In the genomic region with DNA sequence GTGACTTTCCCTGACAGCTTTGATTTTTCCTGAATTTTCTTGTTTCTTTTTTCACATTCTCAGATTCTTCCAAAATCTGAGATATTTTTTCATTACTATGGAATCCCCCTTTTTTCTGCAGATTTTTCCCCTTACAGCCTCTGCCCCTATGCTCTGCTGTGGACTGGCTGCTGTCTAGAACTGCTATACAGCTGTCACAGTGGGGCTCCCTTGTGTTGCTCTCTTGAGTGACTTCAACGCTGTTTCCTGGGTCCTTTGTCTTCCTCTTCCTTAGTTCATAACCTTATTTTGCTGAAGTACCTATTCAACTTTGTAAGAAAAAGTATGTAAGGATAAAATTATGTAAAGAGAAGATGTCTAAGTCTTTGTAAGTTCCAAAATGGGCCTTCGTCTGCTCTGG, we compare ENCODE assay signal across 1 cellular context.
TF ChIP-seq lines count a peak whose summit lies in the region.

No MANE protein-coding gene starts in this region.

TF ChIP-seq in GM23338, 12 proteins besides CTCF, POLR2A, EP300 and RAD21 (continued from another document):
- TF ChIP-seq, protein P1, sequence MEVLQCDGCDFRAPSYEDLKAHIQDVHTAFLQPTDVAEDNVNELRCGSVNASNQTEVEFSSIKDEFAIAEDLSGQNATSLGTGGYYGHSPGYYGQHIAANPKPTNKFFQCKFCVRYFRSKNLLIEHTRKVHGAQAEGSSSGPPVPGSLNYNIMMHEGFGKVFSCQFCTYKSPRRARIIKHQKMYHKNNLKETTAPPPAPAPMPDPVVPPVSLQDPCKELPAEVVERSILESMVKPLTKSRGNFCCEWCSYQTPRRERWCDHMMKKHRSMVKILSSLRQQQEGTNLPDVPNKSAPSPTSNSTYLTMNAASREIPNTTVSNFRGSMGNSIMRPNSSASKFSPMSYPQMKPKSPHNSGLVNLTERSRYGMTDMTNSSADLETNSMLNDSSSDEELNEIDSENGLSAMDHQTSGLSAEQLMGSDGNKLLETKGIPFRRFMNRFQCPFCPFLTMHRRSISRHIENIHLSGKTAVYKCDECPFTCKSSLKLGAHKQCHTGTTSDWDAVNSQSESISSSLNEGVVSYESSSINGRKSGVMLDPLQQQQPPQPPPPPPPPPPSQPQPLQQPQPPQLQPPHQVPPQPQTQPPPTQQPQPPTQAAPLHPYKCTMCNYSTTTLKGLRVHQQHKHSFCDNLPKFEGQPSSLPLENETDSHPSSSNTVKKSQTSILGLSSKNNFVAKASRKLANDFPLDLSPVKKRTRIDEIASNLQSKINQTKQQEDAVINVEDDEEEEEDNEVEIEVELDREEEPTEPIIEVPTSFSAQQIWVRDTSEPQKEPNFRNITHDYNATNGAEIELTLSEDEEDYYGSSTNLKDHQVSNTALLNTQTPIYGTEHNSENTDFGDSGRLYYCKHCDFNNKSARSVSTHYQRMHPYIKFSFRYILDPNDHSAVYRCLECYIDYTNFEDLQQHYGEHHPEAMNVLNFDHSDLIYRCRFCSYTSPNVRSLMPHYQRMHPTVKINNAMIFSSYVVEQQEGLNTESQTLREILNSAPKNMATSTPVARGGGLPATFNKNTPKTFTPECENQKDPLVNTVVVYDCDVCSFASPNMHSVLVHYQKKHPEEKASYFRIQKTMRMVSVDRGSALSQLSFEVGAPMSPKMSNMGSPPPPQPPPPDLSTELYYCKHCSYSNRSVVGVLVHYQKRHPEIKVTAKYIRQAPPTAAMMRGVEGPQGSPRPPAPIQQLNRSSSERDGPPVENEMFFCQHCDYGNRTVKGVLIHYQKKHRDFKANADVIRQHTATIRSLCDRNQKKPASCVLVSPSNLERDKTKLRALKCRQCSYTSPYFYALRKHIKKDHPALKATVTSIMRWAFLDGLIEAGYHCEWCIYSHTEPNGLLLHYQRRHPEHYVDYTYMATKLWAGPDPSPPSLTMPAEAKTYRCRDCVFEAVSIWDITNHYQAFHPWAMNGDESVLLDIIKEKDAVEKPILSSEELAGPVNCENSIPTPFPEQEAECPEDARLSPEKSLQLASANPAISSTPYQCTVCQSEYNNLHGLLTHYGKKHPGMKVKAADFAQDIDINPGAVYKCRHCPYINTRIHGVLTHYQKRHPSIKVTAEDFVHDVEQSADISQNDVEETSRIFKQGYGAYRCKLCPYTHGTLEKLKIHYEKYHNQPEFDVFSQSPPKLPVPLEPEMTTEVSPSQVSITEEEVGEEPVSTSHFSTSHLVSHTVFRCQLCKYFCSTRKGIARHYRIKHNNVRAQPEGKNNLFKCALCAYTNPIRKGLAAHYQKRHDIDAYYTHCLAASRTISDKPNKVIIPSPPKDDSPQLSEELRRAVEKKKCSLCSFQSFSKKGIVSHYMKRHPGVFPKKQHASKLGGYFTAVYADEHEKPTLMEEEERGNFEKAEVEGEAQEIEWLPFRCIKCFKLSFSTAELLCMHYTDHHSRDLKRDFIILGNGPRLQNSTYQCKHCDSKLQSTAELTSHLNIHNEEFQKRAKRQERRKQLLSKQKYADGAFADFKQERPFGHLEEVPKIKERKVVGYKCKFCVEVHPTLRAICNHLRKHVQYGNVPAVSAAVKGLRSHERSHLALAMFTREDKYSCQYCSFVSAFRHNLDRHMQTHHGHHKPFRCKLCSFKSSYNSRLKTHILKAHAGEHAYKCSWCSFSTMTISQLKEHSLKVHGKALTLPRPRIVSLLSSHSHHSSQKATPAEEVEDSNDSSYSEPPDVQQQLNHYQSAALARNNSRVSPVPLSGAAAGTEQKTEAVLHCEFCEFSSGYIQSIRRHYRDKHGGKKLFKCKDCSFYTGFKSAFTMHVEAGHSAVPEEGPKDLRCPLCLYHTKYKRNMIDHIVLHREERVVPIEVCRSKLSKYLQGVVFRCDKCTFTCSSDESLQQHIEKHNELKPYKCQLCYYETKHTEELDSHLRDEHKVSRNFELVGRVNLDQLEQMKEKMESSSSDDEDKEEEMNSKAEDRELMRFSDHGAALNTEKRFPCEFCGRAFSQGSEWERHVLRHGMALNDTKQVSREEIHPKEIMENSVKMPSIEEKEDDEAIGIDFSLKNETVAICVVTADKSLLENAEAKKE (CRISPR knock-in tag; IDR thresholded peaks at IDR 0.05) = no peak
- no peak for TF ChIP-seq ZNF331 (CRISPR knock-in tag; IDR thresholded peaks at IDR 0.05; ENCODE audit: low read depth)
